In genomic region chr4:23718435-23718834, GRCh38 we compare ENCODE assay signal across 37 cellular contexts.
"Had no signal": no experiment of that assay in that cellular context is flagged by ENCODE, and none has a peak within 500 bp of the region (broad histone marks: within the 10 kb centered on the region; RNA-seq: fewer than 3 reads in every experiment).

No MANE protein-coding gene starts in this region.

- H3K4me3 Mint-ChIP-seq: activated B cell treated with CpG ODN at 0.5 μM for 24 hours; activated CD4-positive, alpha-beta memory T cell treated with anti-CD3 and anti-CD28 coated beads for 36 hours; activated CD4-positive, alpha-beta T cell treated with anti-CD3 and anti-CD28 coated beads, Interleukin-2, amount 10 ng/mL, durations not matched to agents 24 days and 14 days; activated CD8-positive, alpha-beta T cell treated with anti-CD3 and anti-CD28 coated beads for 36 hours; activated naive CD4-positive, alpha-beta T cell treated with anti-CD3 and anti-CD28 coated beads for 36 hours; activated naive CD8-positive, alpha-beta T cell treated with anti-CD3 and anti-CD28 coated beads for 36 hours; activated T-cell treated with anti-CD3 and anti-CD28 coated beads, Interleukin-2, amount 50 U/mL, for 4 hours; activated T-cell treated with anti-CD3 and anti-CD28 coated beads, Interleukin-2, amount 50 U/mL, for 72 hours; activated T-helper 1 cell treated with anti-CD3 and anti-CD28 coated beads, Interleukin-12 subunit alpha, Interleukin-12 subunit beta, Interleukin-2, Interleukin-4 antibody, amounts not matched to agents 30 ng/mL and 10 ng/mL and 1 ng/mL, durations not matched to agents 14 hours and 24 hours and 36 hours; activated T-helper 17 cell treated with anti-CD3 and anti-CD28 coated beads, Interleukin-2, amount 50 U/mL, for 72 hours; brain; central memory CD8-positive, alpha-beta T cell; T-helper 1 cell treated with Interleukin-12 subunit alpha and Interleukin-12 subunit beta and Interleukin-4 antibody, amounts not matched to agents 30 μg/mL and 1 μg/mL, for 36 hours; T-helper 2 cell treated with Interferon-gamma antibody and Interleukin-4, amounts not matched to agents 5 μg/mL and 100 μg/mL, for 36 hours had no signal

- DNase-seq: activated B cell treated with CpG ODN at 0.5 μM for 24 hours; activated CD4-positive, alpha-beta memory T cell treated with anti-CD3 and anti-CD28 coated beads for 36 hours; activated CD4-positive, alpha-beta T cell treated with anti-CD3 and anti-CD28 coated beads for 4 hours; activated CD4-positive, alpha-beta T cell treated with anti-CD3 and anti-CD28 coated beads, Interleukin-2, amount 10 ng/mL, durations not matched to agents 24 days and 14 days; activated CD4-positive, alpha-beta T cell treated with anti-CD3 and anti-CD28 coated beads, Interleukin-2, amount 50 U/mL, for 1 hour; activated CD4-positive, alpha-beta T cell treated with anti-CD3 and anti-CD28 coated beads, Interleukin-2, amount 50 U/mL, for 4 hours; activated CD4-positive, CD25-positive, alpha-beta regulatory T cell treated with anti-CD3 and anti-CD28 coated beads, Interleukin-2, amount 50 U/mL, for 72 hours; activated CD8-positive, alpha-beta memory T cell treated with anti-CD3 and anti-CD28 coated beads, Interleukin-2, amount 50 U/mL, for 4 hours; activated CD8-positive, alpha-beta T cell treated with anti-CD3 and anti-CD28 coated beads for 36 hours; activated effector memory CD4-positive, alpha-beta T cell treated with anti-CD3 and anti-CD28 coated beads, Interleukin-2, amount 50 U/mL, for 16 hours; activated gamma-delta T cell treated with Interleukin-2 at 50 U/mL for 16 hours; activated naive CD4-positive, alpha-beta T cell; activated naive CD4-positive, alpha-beta T cell treated with anti-CD3 and anti-CD28 coated beads for 36 hours; activated naive CD4-positive, alpha-beta T cell treated with anti-CD3 and anti-CD28 coated beads, Interleukin-2, amount 50 U/mL, for 16 hours; activated naive CD8-positive, alpha-beta T cell treated with anti-CD3 and anti-CD28 coated beads for 36 hours; activated T-cell treated with anti-CD3 and anti-CD28 coated beads for 4 hours; activated T-cell treated with anti-CD3 and anti-CD28 coated beads, Interleukin-2, amount 50 U/mL, for 1 hour; activated T-cell treated with anti-CD3 and anti-CD28 coated beads, Interleukin-2, amount 50 U/mL, for 4 hours; activated T-cell treated with anti-CD3 and anti-CD28 coated beads, Interleukin-2, amount 50 U/mL, for 72 hours; amygdala; anterior cingulate cortex; caudate nucleus; T-helper 1 cell; T-helper 2 cell; T-helper 9 cell had no signal

- H3K9me3 Mint-ChIP-seq: activated B cell treated with CpG ODN at 0.5 μM for 24 hours; activated CD4-positive, alpha-beta memory T cell treated with anti-CD3 and anti-CD28 coated beads for 36 hours; activated CD4-positive, alpha-beta T cell treated with anti-CD3 and anti-CD28 coated beads, Interleukin-2, amount 10 ng/mL, durations not matched to agents 24 days and 14 days; activated naive CD4-positive, alpha-beta T cell treated with anti-CD3 and anti-CD28 coated beads for 36 hours; activated naive CD4-positive, alpha-beta T cell treated with anti-CD3 and anti-CD28 coated beads, Interleukin-2, amount 50 U/mL, for 72 hours; activated naive CD8-positive, alpha-beta T cell treated with anti-CD3 and anti-CD28 coated beads for 36 hours; activated T-cell treated with anti-CD3 and anti-CD28 coated beads, Interleukin-2, amount 50 U/mL, for 4 hours; activated T-cell treated with anti-CD3 and anti-CD28 coated beads, Interleukin-2, amount 50 U/mL, for 72 hours; activated T-helper 1 cell treated with anti-CD3 and anti-CD28 coated beads, Interleukin-12 subunit alpha, Interleukin-12 subunit beta, Interleukin-2, Interleukin-4 antibody, amounts not matched to agents 30 ng/mL and 10 ng/mL and 1 ng/mL, durations not matched to agents 14 hours and 24 hours and 36 hours; activated T-helper 17 cell treated with anti-CD3 and anti-CD28 coated beads, Interleukin-2, amount 50 U/mL, for 72 hours; T-helper 1 cell treated with Interleukin-12 subunit alpha and Interleukin-12 subunit beta and Interleukin-4 antibody, amounts not matched to agents 30 μg/mL and 1 μg/mL, for 36 hours; T-helper 2 cell treated with Interferon-gamma antibody and Interleukin-4, amounts not matched to agents 5 μg/mL and 100 μg/mL, for 36 hours had no signal

- H3K4me1 ChIP-seq: ascending aorta had no signal

- H3K27ac Mint-ChIP-seq: activated B cell treated with CpG ODN at 0.5 μM for 24 hours; activated CD4-positive, alpha-beta memory T cell treated with anti-CD3 and anti-CD28 coated beads for 36 hours; activated CD4-positive, alpha-beta T cell treated with anti-CD3 and anti-CD28 coated beads, Interleukin-2, amount 10 ng/mL, durations not matched to agents 24 days and 14 days; activated CD8-positive, alpha-beta T cell treated with anti-CD3 and anti-CD28 coated beads for 36 hours; activated naive CD4-positive, alpha-beta T cell treated with anti-CD3 and anti-CD28 coated beads for 36 hours; activated naive CD4-positive, alpha-beta T cell treated with anti-CD3 and anti-CD28 coated beads, Interleukin-2, amount 50 U/mL, for 72 hours; activated naive CD8-positive, alpha-beta T cell treated with anti-CD3 and anti-CD28 coated beads for 36 hours; activated T-cell treated with anti-CD3 and anti-CD28 coated beads, Interleukin-2, amount 50 U/mL, for 72 hours; activated T-helper 1 cell treated with anti-CD3 and anti-CD28 coated beads, Interleukin-12 subunit alpha, Interleukin-12 subunit beta, Interleukin-2, Interleukin-4 antibody, amounts not matched to agents 30 ng/mL and 10 ng/mL and 1 ng/mL, durations not matched to agents 14 hours and 24 hours and 36 hours; activated T-helper 17 cell treated with anti-CD3 and anti-CD28 coated beads, Interleukin-2, amount 50 U/mL, for 72 hours; brain; T-helper 1 cell treated with Interleukin-12 subunit alpha and Interleukin-12 subunit beta and Interleukin-4 antibody, amounts not matched to agents 30 μg/mL and 1 μg/mL, for 36 hours; T-helper 2 cell treated with Interferon-gamma antibody and Interleukin-4, amounts not matched to agents 5 μg/mL and 100 μg/mL, for 36 hours had no signal

- H3K4me3 ChIP-seq: ascending aorta, cardiac muscle cell had no signal

- FAIRE-seq: bronchial epithelial cell, TTC549 had no signal

- H3K4me1 Mint-ChIP-seq: activated B cell treated with CpG ODN at 0.5 μM for 24 hours; activated CD4-positive, alpha-beta T cell treated with anti-CD3 and anti-CD28 coated beads, Interleukin-2, amount 10 ng/mL, durations not matched to agents 24 days and 14 days; activated naive CD8-positive, alpha-beta T cell treated with anti-CD3 and anti-CD28 coated beads for 36 hours; activated T-helper 17 cell treated with anti-CD3 and anti-CD28 coated beads, Interleukin-2, amount 50 U/mL, for 72 hours; brain; central memory CD8-positive, alpha-beta T cell had no signal

- H3K9me3 ChIP-seq: ascending aorta had no signal

- H3K36me3 Mint-ChIP-seq: activated CD4-positive, alpha-beta memory T cell treated with anti-CD3 and anti-CD28 coated beads for 36 hours; activated naive CD4-positive, alpha-beta T cell treated with anti-CD3 and anti-CD28 coated beads, Interleukin-2, amount 50 U/mL, for 72 hours; activated naive CD8-positive, alpha-beta T cell treated with anti-CD3 and anti-CD28 coated beads for 36 hours; brain had no signal

- H3K27me3 ChIP-seq: ascending aorta, cardiac muscle cell had no signal

- H3K27ac ChIP-seq: ascending aorta, cardiac muscle cell, VCaP had no signal

- ATAC-seq: activated CD8-positive, alpha-beta T cell treated with anti-CD3 and anti-CD28 coated beads for 36 hours; activated naive CD4-positive, alpha-beta T cell treated with anti-CD3 and anti-CD28 coated beads, Interleukin-2, amount 50 U/mL, for 72 hours; activated T-cell treated with anti-CD3 and anti-CD28 coated beads, Interleukin-2, amount 50 U/mL, for 4 hours; activated T-cell treated with anti-CD3 and anti-CD28 coated beads, Interleukin-2, amount 50 U/mL, for 72 hours; activated T-helper 17 cell treated with anti-CD3 and anti-CD28 coated beads, Interleukin-2, amount 50 U/mL, for 72 hours had no signal

- H3K27me3 Mint-ChIP-seq: activated B cell treated with CpG ODN at 0.5 μM for 24 hours; activated CD4-positive, alpha-beta memory T cell treated with anti-CD3 and anti-CD28 coated beads for 36 hours; activated CD4-positive, alpha-beta T cell treated with anti-CD3 and anti-CD28 coated beads, Interleukin-2, amount 10 ng/mL, durations not matched to agents 24 days and 14 days; activated CD8-positive, alpha-beta T cell treated with anti-CD3 and anti-CD28 coated beads for 36 hours; activated naive CD8-positive, alpha-beta T cell treated with anti-CD3 and anti-CD28 coated beads for 36 hours; activated T-helper 17 cell treated with anti-CD3 and anti-CD28 coated beads, Interleukin-2, amount 50 U/mL, for 72 hours; central memory CD8-positive, alpha-beta T cell had no signal

- H3K36me3 ChIP-seq: ascending aorta, cardiac muscle cell had no signal
